In the genomic region with DNA sequence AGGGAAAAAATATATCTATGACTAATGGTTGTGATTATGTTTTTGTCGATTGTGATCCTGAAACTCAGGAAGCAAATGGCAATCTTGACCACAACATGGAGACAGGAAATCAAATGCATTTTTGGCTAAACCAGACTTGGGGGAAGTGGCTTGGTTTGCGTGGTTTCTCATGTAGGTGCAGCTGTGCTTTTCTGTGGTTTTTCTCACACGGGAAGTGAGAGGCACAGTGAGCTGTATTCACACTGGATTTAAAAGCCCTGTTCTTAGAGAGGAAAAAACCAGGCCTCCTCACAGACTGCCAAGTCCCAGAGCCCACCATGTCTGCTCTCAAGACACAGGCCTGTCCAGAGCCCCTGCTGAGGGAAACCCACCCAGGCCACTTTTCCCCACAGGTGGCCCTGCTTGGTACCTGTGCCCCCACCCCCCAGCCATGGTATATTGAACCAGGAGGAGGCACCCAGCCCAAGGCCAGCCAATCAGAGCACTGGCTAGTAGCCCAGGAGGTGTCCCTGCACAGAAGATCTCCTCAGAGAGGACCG, we compare ENCODE assay signal across 1 cellular context.
TF ChIP-seq lines count a peak whose summit lies in the region.

No MANE protein-coding gene starts in this region.

TF ChIP-seq in HEK293T, 16 proteins besides CTCF, POLR2A, EP300 and RAD21 (continued from another document):
- TF ChIP-seq PKNOX1 (IDR thresholded peaks at IDR 0.05) (no peak), FOXK2 (IDR thresholded peaks at IDR 0.05) (no peak), SP1 (IDR thresholded peaks at IDR 0.05) (no peak), NFRKB (IDR thresholded peaks at IDR 0.05) (no peak)
